ENCODE assay signal across 12 cellular contexts in genomic region chr1:218156602-218157001, GRCh38.
DNase-seq lines count a peak whose midpoint lies in the region; ATAC-seq and TF ChIP-seq lines count a peak whose summit lies in the region.
"Had no signal": no experiment of that assay in that cellular context is flagged by ENCODE, and none has a peak within 500 bp of the region (broad histone marks: within the 10 kb centered on the region; RNA-seq: fewer than 3 reads in every experiment).

No MANE protein-coding gene starts in this region.

- DNase-seq in DMS53 (lab: John Stamatoyannopoulos, UW): peak; percentile 92
- peak; percentile 44 for DNase-seq in NCI-H1436 (lab: John Stamatoyannopoulos, UW)
- DNase-seq in SK-N-DZ (ENCODE audit: low spot score): peak; percentile 7
- no peak for DNase-seq in left lobe of liver (ENCODE audit: low spot score)
- DNase-seq in NCI-H2196 (lab: John Stamatoyannopoulos, UW; ENCODE audit: unreplicated experiment): no peak
- no peak for DNase-seq in prostate gland (ENCODE audit: low spot score)
- no peak for DNase-seq in AG20443 (ENCODE audit: low spot score)
- no peak for DNase-seq in activated CD8-positive, alpha-beta memory T cell treated with anti-CD3 and anti-CD28 coated beads, Interleukin-2, amount 50 U/mL, for 48 hours
- DNase-seq: naive B cell, substantia nigra had no signal

- TF ChIP-seq CTCF in prostate gland (IDR thresholded peaks at IDR 0.05): no peak

- TF ChIP-seq POLR2A in prostate gland (IDR thresholded peaks at IDR 0.05): no peak

- no peak overlapping the region for H3K27ac ChIP-seq in prostate gland
- H3K27ac ChIP-seq: BLaER1 treated with 17β-estradiol and CSF1 and Interleukin-3, amounts not matched to agents 10 nM and 100 nM had no signal

- 5% methylated on average over 15 of the region's 15 CpGs for WGBS in prostate gland

- peaks cover 2% of the 10 kb centered on the region for H3K27me3 ChIP-seq in prostate gland (replicated peaks; ENCODE audit: insufficient read depth)
- H3K27me3 ChIP-seq: BLaER1 treated with 17β-estradiol and CSF1 and Interleukin-3, amounts not matched to agents 10 nM and 100 nM had no signal

- H3K4me3 ChIP-seq in prostate gland: no peak overlapping the region
- H3K4me3 ChIP-seq: BLaER1 treated with 17β-estradiol and CSF1 and Interleukin-3, amounts not matched to agents 10 nM and 100 nM had no signal

- no peaks in the 10 kb centered on the region for H3K9me3 ChIP-seq in prostate gland
- H3K9me3 ChIP-seq: BLaER1 treated with 17β-estradiol and CSF1 and Interleukin-3, amounts not matched to agents 10 nM and 100 nM had no signal

- intact Hi-C loops in prostate gland (cut with DNase I): no loop called here

- peak; percentile 33 for ATAC-seq in left lobe of liver
- ATAC-seq: activated CD4-positive, CD25-positive, alpha-beta regulatory T cell treated with anti-CD3 and anti-CD28 coated beads, Interleukin-2, amount 50 U/mL, for 24 hours had no signal

- H3K4me1 ChIP-seq in prostate gland (replicated peaks): no peaks in the 10 kb centered on the region
- H3K4me1 ChIP-seq: BLaER1 treated with 17β-estradiol and CSF1 and Interleukin-3, amounts not matched to agents 10 nM and 100 nM had no signal

- H3K36me3 ChIP-seq in prostate gland: no peaks in the 10 kb centered on the region
- H3K36me3 ChIP-seq: BLaER1 treated with 17β-estradiol and CSF1 and Interleukin-3, amounts not matched to agents 10 nM and 100 nM had no signal

Comparison
In these comparisons a context has a peak if more than half of its experiments do, and no peak if none do; other contexts are left out.
1. DNase-seq: peak in DMS53 (single experiment), NCI-H1436 (single experiment) and SK-N-DZ (single experiment); none in left lobe of liver (single experiment), NCI-H2196 (single experiment), prostate gland (single experiment), AG20443 (single experiment) and activated CD8-positive, alpha-beta memory T cell treated with anti-CD3 and anti-CD28 coated beads, Interleukin-2, amount 50 U/mL, for 48 hours (single experiment).